In genomic region chr4:3644849-3645627, GRCh38 we compare ENCODE assay signal across 13 cellular contexts.
A peak's percentile ranks its signal among the peaks of the same experiment; 100 is the strongest.
DNase-seq lines count a peak whose midpoint lies in the region; ATAC-seq lines count a peak whose summit lies in the region.
"Had no signal": no experiment of that assay in that cellular context is flagged by ENCODE, and none has a peak within 500 bp of the region (broad histone marks: within the 10 kb centered on the region; RNA-seq: fewer than 3 reads in every experiment).

No MANE protein-coding gene starts in this region.

- H2AFZ ChIP-seq in ACC112 (ENCODE audit: low read length, unreplicated experiment) (no peak overlapping the region), mesenchymal stem cell (ENCODE audit: low read depth, low read length) (no peak overlapping the region)

- no peak for ATAC-seq in GM19351 (IDR thresholded peaks at IDR 0.05; ENCODE audit: unreplicated experiment)
- no peak for ATAC-seq in left lobe of liver

- H3K79me2 ChIP-seq in ACC112 (ENCODE audit: control insufficient read depth, insufficient read depth, low read length, unreplicated experiment): no peaks in the 10 kb centered on the region

- no peak overlapping the region for H2BK15ac ChIP-seq in mesenchymal stem cell (ENCODE audit: low read depth, poor library complexity, severe bottlenecking)

- peaks cover 17% of the 10 kb centered on the region; the same call in 1 of the 2 replicates for H3K27me3 ChIP-seq in ACC112 (ENCODE audit: insufficient read depth, low read length)
- peaks cover 46 to 75% of the 10 kb centered on the region in 2 experiments for H3K27me3 ChIP-seq in mesenchymal stem cell (ENCODE audit: control insufficient read depth in 1 of 2, insufficient read depth in 1 of 2, low read length in 2 of 2)

- no peak overlapping the region for H3K4me2 ChIP-seq in mesenchymal stem cell (ENCODE audit: low read length, poor library complexity, severe bottlenecking)

- H4K91ac ChIP-seq in mesenchymal stem cell (ENCODE audit: low read length): no peak overlapping the region

- H3K79me1 ChIP-seq in mesenchymal stem cell (replicated peaks; ENCODE audit: low read length, poor library complexity, severe bottlenecking): no peaks in the 10 kb centered on the region

- H3K4me3 ChIP-seq in ACC112 (ENCODE audit: low read depth, low read length): no peak overlapping the region
- no peak overlapping the region for H3K4me3 ChIP-seq in mesenchymal stem cell (ENCODE audit: insufficient read depth in 1 of 2, low read depth in 1 of 2, low read length in 2 of 2)

- H2AK5ac ChIP-seq in mesenchymal stem cell (ENCODE audit: low read length, severe bottlenecking): no peak overlapping the region

- peak overlapping the region; percentile 26 for H3K9ac ChIP-seq in mesenchymal stem cell (ENCODE audit: low read length)

- H3K36me3 ChIP-seq in ACC112 (ENCODE audit: insufficient read depth, low read length) (no peaks in the 10 kb centered on the region), mesenchymal stem cell (ENCODE audit: control insufficient read depth in 1 of 2, insufficient read depth in 2 of 2, low read depth in 1 of 2, low read length in 2 of 2) (no peaks in the 10 kb centered on the region)
- H3K36me3 ChIP-seq: neutrophil had no signal

- no peak overlapping the region for H3K4ac ChIP-seq in mesenchymal stem cell (ENCODE audit: low read depth in 1 of 2, low read length in 2 of 2)

- no peak overlapping the region for H2BK5ac ChIP-seq in mesenchymal stem cell (ENCODE audit: low read depth, low read length, poor library complexity, severe bottlenecking)

- H2BK12ac ChIP-seq in mesenchymal stem cell (ENCODE audit: low read length in 2 of 2): no peak overlapping the region

- 77% methylated on average over 31 of the region's 33 CpGs for WGBS in mesenchymal stem cell

- H2BK120ac ChIP-seq in mesenchymal stem cell (ENCODE audit: low read depth, low read length): no peak overlapping the region

- peaks cover 17% of the 10 kb centered on the region for H3K4me1 ChIP-seq in ACC112 (ENCODE audit: control insufficient read depth, insufficient read depth, low read length, unreplicated experiment)
- peaks cover 7% of the 10 kb centered on the region for H3K4me1 ChIP-seq in mesenchymal stem cell (ENCODE audit: control insufficient read depth, insufficient read depth, low read depth, low read length)

- no peak overlapping the region for H3K23ac ChIP-seq in mesenchymal stem cell (ENCODE audit: low read length in 2 of 2)

- H3K14ac ChIP-seq in mesenchymal stem cell (ENCODE audit: low read length in 2 of 2): no peak overlapping the region

- H3K27ac ChIP-seq in ACC112 (ENCODE audit: low read depth, low read length) (peak overlapping the region; percentile 32; the same call in 1 of the 2 replicates), mesenchymal stem cell (ENCODE audit: low read length, poor library complexity, severe bottlenecking) (no peak overlapping the region)
- H3K27ac ChIP-seq: neutrophil had no signal

- no peaks in the 10 kb centered on the region for H3K9me3 ChIP-seq in mesenchymal stem cell (ENCODE audit: control insufficient read depth, low read length)
- H3K9me3 ChIP-seq: neutrophil had no signal

- peak; percentile 57 for DNase-seq in ELR (ENCODE audit: low read depth)
- DNase-seq in RKO (ENCODE audit: low spot score): peak; percentile 34
- DNase-seq in mesenchymal stem cell: peak; percentile 6
- no peak for DNase-seq in globus pallidus (ENCODE audit: low spot score)
- DNase-seq in pons (ENCODE audit: low spot score): no peak
- DNase-seq in left lobe of liver (ENCODE audit: low spot score): no peak
- DNase-seq: activated CD4-positive, alpha-beta memory T cell treated with anti-CD3 and anti-CD28 coated beads for 36 hours; activated gamma-delta T cell treated with Interleukin-2 at 50 U/mL for 16 hours; kidney glomerular epithelial cell; stimulated activated CD4-positive, alpha-beta T cell treated with anti-CD3 and anti-CD28 coated beads, Interleukin-2, amount 100 ng/mL, for 24 hours had no signal

- no peak overlapping the region for H4K8ac ChIP-seq in mesenchymal stem cell (ENCODE audit: low read length)

- no peak overlapping the region for H3K18ac ChIP-seq in mesenchymal stem cell (ENCODE audit: low read depth in 1 of 2, low read length in 2 of 2)

Comparison
In these comparisons a context has a peak if more than half of its experiments do, and no peak if none do; other contexts are left out.
1. DNase-seq: peak in ELR (single experiment), RKO (single experiment) and mesenchymal stem cell (single experiment); none in globus pallidus (single experiment), pons (single experiment) and left lobe of liver (single experiment).